In the genomic region with DNA sequence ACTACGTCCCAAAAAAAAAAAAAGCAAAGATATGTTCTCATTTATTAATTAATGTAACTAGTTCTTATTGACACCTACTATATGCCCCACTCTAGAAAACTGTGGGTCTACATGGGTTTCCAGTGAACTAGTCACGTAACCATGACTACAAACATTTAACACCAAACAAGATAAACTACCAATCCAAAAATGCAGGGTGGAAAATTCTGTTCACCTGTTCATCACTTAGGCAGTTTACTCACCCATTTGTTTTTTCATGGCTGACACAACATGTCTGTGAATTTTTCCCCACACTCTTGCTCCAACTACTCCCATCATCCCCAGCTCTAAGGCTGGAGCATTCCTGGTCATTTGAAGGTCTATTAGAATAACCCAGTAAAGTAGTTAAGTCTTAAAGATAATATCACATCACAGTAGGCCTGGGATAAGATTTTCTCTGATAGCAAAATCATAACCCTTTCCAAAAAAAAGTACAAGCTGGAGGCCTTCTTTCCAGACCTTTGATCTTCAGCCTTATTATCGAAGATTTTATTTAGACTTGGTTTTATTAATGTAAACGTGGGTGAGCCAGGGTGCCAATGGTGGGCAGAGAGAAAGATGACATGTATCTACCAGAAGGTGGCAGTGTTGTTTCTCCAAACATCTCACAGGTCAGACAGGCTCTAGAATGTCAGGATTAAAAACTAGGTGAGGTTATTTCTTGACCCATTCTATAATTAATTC, we compare ENCODE assay signal across 8 cellular contexts.
DNase-seq lines count a peak whose midpoint lies in the region; ATAC-seq and TF ChIP-seq lines count a peak whose summit lies in the region.

No MANE protein-coding gene starts in this region.

- peaks cover 11% of the 10 kb centered on the region for H3K27me3 ChIP-seq in foreskin keratinocyte

- POLR2A ChIA-PET in activated CD4-positive, alpha-beta T cell treated with anti-CD3 and anti-CD28 coated beads for 36 hours (lab: Charles Lee) = no interaction called here

- peaks cover 4% of the 10 kb centered on the region for H3K4me1 ChIP-seq in foreskin keratinocyte

- ATAC-seq in HG02763 (IDR thresholded peaks at IDR 0.05; ENCODE audit: unreplicated experiment) = peak; percentile 58
- ATAC-seq in activated CD4-positive, alpha-beta T cell treated with anti-CD3 and anti-CD28 coated beads for 36 hours = peak; percentile 77
- peak; percentile 88 for ATAC-seq in foreskin keratinocyte
- ATAC-seq in omental fat pad (ENCODE audit: low FRiP score) = peak; percentile 59
- ATAC-seq in HG03457 (IDR thresholded peaks at IDR 0.05; ENCODE audit: unreplicated experiment) = no peak

- no peaks in the 10 kb centered on the region for H3K36me3 Mint-ChIP-seq in activated CD4-positive, alpha-beta T cell treated with anti-CD3 and anti-CD28 coated beads for 36 hours (ENCODE audit: low read depth)

- peaks cover 8% of the 10 kb centered on the region for H3K27me3 Mint-ChIP-seq in activated CD4-positive, alpha-beta T cell treated with anti-CD3 and anti-CD28 coated beads for 36 hours

- peak; percentile 88 for TF ChIP-seq CTCF in foreskin keratinocyte (conservative IDR thresholded peaks at IDR 0.05)
- TF ChIP-seq CTCF in omental fat pad (IDR thresholded peaks at IDR 0.05) = peak in 1 of 3 donors; percentile 6

- no peak overlapping the region for H3K27ac Mint-ChIP-seq in activated CD4-positive, alpha-beta T cell treated with anti-CD3 and anti-CD28 coated beads for 36 hours

- H3K27ac ChIP-seq in foreskin keratinocyte = no peak overlapping the region

- H3K4me3 Mint-ChIP-seq in activated CD4-positive, alpha-beta T cell treated with anti-CD3 and anti-CD28 coated beads for 36 hours = no peak overlapping the region

- no peaks in the 10 kb centered on the region for H3K9me3 Mint-ChIP-seq in activated CD4-positive, alpha-beta T cell treated with anti-CD3 and anti-CD28 coated beads for 36 hours (ENCODE audit: low read depth)

- intact Hi-C loops in activated CD4-positive, alpha-beta T cell treated with anti-CD3 and anti-CD28 coated beads for 36 hours (cut with DNase I, micrococcal nuclease) = loop anchor here (1.0 to 5.0 kb wide), 6 partner anchors 62 to 1058 kb away; a partner anchor contains a TSS

- H3K4me1 Mint-ChIP-seq in activated CD4-positive, alpha-beta T cell treated with anti-CD3 and anti-CD28 coated beads for 36 hours = no peaks in the 10 kb centered on the region

- CTCF ChIA-PET in activated CD4-positive, alpha-beta T cell treated with anti-CD3 and anti-CD28 coated beads for 36 hours (lab: Charles Lee) = interaction anchor here (1.0 to 1.9 kb wide), 6 partner anchors 61 to 449 kb away, joined by 3 to 6 read pairs (median 4); a partner anchor contains a TSS

- peak; percentile 27 for DNase-seq in A172 (ENCODE audit: low spot score)
- peak; percentile 44 for DNase-seq in ELF-1 (ENCODE audit: low read depth, low spot score)
- DNase-seq in NCI-H2196 (lab: John Stamatoyannopoulos, UW; ENCODE audit: unreplicated experiment) = peak; percentile 59
- DNase-seq in activated CD4-positive, alpha-beta T cell treated with anti-CD3 and anti-CD28 coated beads for 36 hours = peak; percentile 33
- DNase-seq in foreskin keratinocyte = peak in 1 of 2 donors; percentile 44
- no peak for DNase-seq in omental fat pad (ENCODE audit: low spot score)
